In the genomic region with DNA sequence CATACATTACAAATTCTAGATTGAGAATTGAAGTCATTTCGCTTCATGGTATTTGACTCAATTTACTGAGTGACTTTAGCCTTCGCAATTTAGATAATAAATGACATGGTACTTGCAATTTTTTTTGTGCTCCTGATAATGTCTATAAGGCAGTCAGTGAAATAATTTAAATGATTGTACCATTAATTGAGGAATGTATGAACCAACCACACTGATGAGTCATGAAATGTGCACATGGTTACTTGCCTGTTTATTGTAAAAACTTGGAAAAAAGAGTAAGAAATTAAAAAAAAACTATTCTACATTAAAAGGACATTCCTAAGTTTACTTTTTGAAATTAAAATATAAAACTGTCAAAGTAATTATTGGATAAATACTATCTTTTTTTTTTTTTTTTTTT, we compare ENCODE assay signal across 19 cellular contexts. TPM values are rescaled to one million over a fixed set of nuclear protein-coding genes. Genes with fewer than 3 reads are reported as not detected.
DNase-seq lines count a peak whose midpoint lies in the region; ATAC-seq and TF ChIP-seq lines count a peak whose summit lies in the region.
"Had no signal": no experiment of that assay in that cellular context is flagged by ENCODE, and none has a peak within 500 bp of the region (broad histone marks: within the 10 kb centered on the region; RNA-seq: fewer than 3 reads in every experiment).

No MANE protein-coding gene starts in this region.

- H3K9me3 Mint-ChIP-seq in natural killer cell = peaks cover 0 to 2% of the 10 kb centered on the region in 2 donors

- H3K4me3 Mint-ChIP-seq in natural killer cell = no peak overlapping the region
- H3K4me3 Mint-ChIP-seq: activated naive CD4-positive, alpha-beta T cell treated with anti-CD3 and anti-CD28 coated beads, Interleukin-2, amount 50 U/mL, for 24 hours; neural crest cell; stimulated activated naive CD8-positive, alpha-beta T cell treated with anti-CD3 and anti-CD28 coated beads, Interleukin-15, amount 100 ng/mL, for 72 hours had no signal

- CTCF ChIA-PET in AG04449 (lab: Yijun Ruan, JAX) = interaction anchor here (1.0 kb wide), 1 partner anchor 14 kb away, joined by 3 read pairs; no protein-coding TSS in a partner anchor

- intact Hi-C loops in natural killer cell (cut with micrococcal nuclease) = no loop called here

- peak; percentile 16 for DNase-seq in AG04449 (ENCODE audit: low read depth, low spot score)
- DNase-seq in HCEC 1CT = peak; percentile 70
- peak; percentile 43 for DNase-seq in astrocyte of the hippocampus (ENCODE audit: low read depth, low spot score)
- DNase-seq in foreskin fibroblast = peak; percentile 39 to 72
- no peak for DNase-seq in NCI-H82 treated with DMSO at 0.1 percent for 48 hours (lab: John Stamatoyannopoulos, UW; ENCODE audit: unreplicated experiment)
- no peak for DNase-seq in natural killer cell
- DNase-seq in SW480 (ENCODE audit: low spot score) = no peak
- DNase-seq: cerebellar nuclear complex; GDM1; MV-4-11; NCI-H2029 treated with DMSO at 0.1 percent for 48 hours; NCI-H526 treated with DMSO at 0.1 percent for 48 hours; retina; stimulated activated naive CD8-positive, alpha-beta T cell treated with anti-CD3 and anti-CD28 coated beads, Interleukin-15, amount 100 ng/mL, for 72 hours; upper lobe of right lung had no signal

- H3K27me3 Mint-ChIP-seq in natural killer cell (ENCODE audit: low read depth in 2 of 2) = no peaks in the 10 kb centered on the region
- H3K27me3 Mint-ChIP-seq: activated naive CD4-positive, alpha-beta T cell treated with anti-CD3 and anti-CD28 coated beads, Interleukin-2, amount 50 U/mL, for 24 hours; stimulated activated naive CD8-positive, alpha-beta T cell treated with anti-CD3 and anti-CD28 coated beads, Interleukin-15, amount 100 ng/mL, for 72 hours had no signal

- POLR2A ChIA-PET in AG04449 (lab: Yijun Ruan, JAX) = no interaction called here

- ATAC-seq in GM21381 (IDR thresholded peaks at IDR 0.05; ENCODE audit: unreplicated experiment) (no peak), natural killer cell (no peak)
- ATAC-seq: HCT116; stimulated activated naive CD8-positive, alpha-beta T cell treated with anti-CD3 and anti-CD28 coated beads, Interleukin-15, amount 100 ng/mL, for 72 hours; upper lobe of right lung had no signal

- H3K4me3 ChIP-seq in AG04449 (ENCODE audit: low read depth, low read length) (no peak overlapping the region), foreskin fibroblast (ENCODE audit: low read depth in 1 of 2, low read length in 2 of 2) (no peak overlapping the region)
- H3K4me3 ChIP-seq: upper lobe of right lung had no signal

- H3K27ac Mint-ChIP-seq in natural killer cell = no peak overlapping the region
- H3K27ac Mint-ChIP-seq: activated naive CD4-positive, alpha-beta T cell treated with anti-CD3 and anti-CD28 coated beads, Interleukin-2, amount 50 U/mL, for 24 hours; stimulated activated naive CD8-positive, alpha-beta T cell treated with anti-CD3 and anti-CD28 coated beads, Interleukin-15, amount 100 ng/mL, for 72 hours had no signal

- no peaks in the 10 kb centered on the region for H3K4me1 Mint-ChIP-seq in natural killer cell
- H3K4me1 Mint-ChIP-seq: activated naive CD4-positive, alpha-beta T cell treated with anti-CD3 and anti-CD28 coated beads, Interleukin-2, amount 50 U/mL, for 24 hours had no signal

- TF ChIP-seq CTCF in AG04449 (IDR thresholded peaks at IDR 0.05; ENCODE audit: insufficient read depth, low read length, missing control alignments) (no peak), foreskin fibroblast (IDR thresholded peaks at IDR 0.05; ENCODE audit: low read depth, low read length) (no peak), natural killer cell (IDR thresholded peaks at IDR 0.05) (no peak)

- peaks cover 14% of the 10 kb centered on the region for H3K36me3 Mint-ChIP-seq in natural killer cell

RNA-seq across cellular contexts. Expression of a gene that starts 43.3 kb away (rescaled TPM):
- 10 to 100 TPM; 14.9 to 22.7 (median 18.6) TPM for total RNA-seq in natural killer cell

RNA-seq across cellular contexts. Expression of a gene that starts 43.4 kb away (rescaled TPM):
- not detected for total RNA-seq in natural killer cell

Comparison
In these comparisons a context has a peak if more than half of its experiments do, and no peak if none do; other contexts are left out.
1. DNase-seq: peak in AG04449 (single experiment), HCEC 1CT (single experiment), astrocyte of the hippocampus (single experiment) and foreskin fibroblast (2 of 2); none in NCI-H82 treated with DMSO at 0.1 percent for 48 hours (single experiment), natural killer cell (single experiment) and SW480 (single experiment).